22 cellular contexts compared by ENCODE assay signal in genomic region chr18:816088-816653, GRCh38.
"Had no signal": no experiment of that assay in that cellular context is flagged by ENCODE, and none has a peak within 500 bp of the region (broad histone marks: within the 10 kb centered on the region; RNA-seq: fewer than 3 reads in every experiment).

No MANE protein-coding gene starts in this region.

- H3K4me1 ChIP-seq: foreskin keratinocyte, testis, uterus had no signal

- ATAC-seq: foreskin keratinocyte; left lung; naive thymus-derived CD8-positive, alpha-beta T cell; sciatic nerve; stimulated activated memory B cell treated with anti-CD40 and anti-IgM and Interleukin-4, amounts not matched to agents 10 μg/mL and 1 μg/mL and 100 μg/mL, for 72 hours; T-cell had no signal

- H3K9me3 ChIP-seq: left lung, testis, uterus had no signal

- H3K27me3 Mint-ChIP-seq: T-cell had no signal

- H3K4me3 ChIP-seq: left lung, testis, uterus had no signal

- H3K27ac ChIP-seq: foreskin keratinocyte, testis, uterus, WERI-Rb-1 had no signal

- H3K36me3 Mint-ChIP-seq: brain, mesothelial cell of epicardium, T-cell had no signal

- H3K9me3 Mint-ChIP-seq: mesothelial cell of epicardium; naive thymus-derived CD8-positive, alpha-beta T cell; T-cell; T-helper 2 cell treated with Interferon-gamma antibody and Interleukin-4, amounts not matched to agents 5 μg/mL and 100 μg/mL, for 36 hours had no signal

- DNase-seq: activated CD4-positive, CD25-positive, alpha-beta regulatory T cell treated with anti-CD3 and anti-CD28 coated beads, Interleukin-2, amount 50 U/mL, for 72 hours; activated gamma-delta T cell; activated naive CD4-positive, alpha-beta T cell treated with anti-CD3 and anti-CD28 coated beads, Interleukin-2, amount 50 U/mL, for 16 hours; aorta; caudate nucleus; effector CD4-positive, alpha-beta T cell; foreskin keratinocyte; kidney; left lung; naive thymus-derived CD8-positive, alpha-beta T cell; small intestine; stimulated activated CD4-positive, alpha-beta T cell treated with anti-CD3 and anti-CD28 coated beads, Interleukin-2, amount 100 ng/mL, for 24 hours; T-cell; testis; uterus; WERI-Rb-1 had no signal

- H3K27ac Mint-ChIP-seq: brain; dendritic cell treated with granulocyte-macrophage colony-stimulating factor and Interleukin-4, amounts not matched to agents 40 ng/mL and 50 ng/mL, for 4 days; mesothelial cell of epicardium; stimulated activated memory B cell treated with anti-CD40 and anti-IgM and Interleukin-4, amounts not matched to agents 10 μg/mL and 1 μg/mL and 100 μg/mL, for 72 hours had no signal

- H3K27me3 ChIP-seq: foreskin keratinocyte, testis, uterus had no signal

- H3K36me3 ChIP-seq: left lung, uterus, WERI-Rb-1 had no signal

- H3K4me3 Mint-ChIP-seq: dendritic cell treated with granulocyte-macrophage colony-stimulating factor and Interleukin-4, amounts not matched to agents 40 ng/mL and 50 ng/mL, for 4 days; mesothelial cell of epicardium; stimulated activated memory B cell treated with anti-CD40 and anti-IgM and Interleukin-4, amounts not matched to agents 10 μg/mL and 1 μg/mL and 100 μg/mL, for 72 hours; T-cell; T-helper 2 cell treated with Interferon-gamma antibody and Interleukin-4, amounts not matched to agents 5 μg/mL and 100 μg/mL, for 36 hours had no signal
